ENCODE assay signal across 15 cellular contexts in the genomic region with DNA sequence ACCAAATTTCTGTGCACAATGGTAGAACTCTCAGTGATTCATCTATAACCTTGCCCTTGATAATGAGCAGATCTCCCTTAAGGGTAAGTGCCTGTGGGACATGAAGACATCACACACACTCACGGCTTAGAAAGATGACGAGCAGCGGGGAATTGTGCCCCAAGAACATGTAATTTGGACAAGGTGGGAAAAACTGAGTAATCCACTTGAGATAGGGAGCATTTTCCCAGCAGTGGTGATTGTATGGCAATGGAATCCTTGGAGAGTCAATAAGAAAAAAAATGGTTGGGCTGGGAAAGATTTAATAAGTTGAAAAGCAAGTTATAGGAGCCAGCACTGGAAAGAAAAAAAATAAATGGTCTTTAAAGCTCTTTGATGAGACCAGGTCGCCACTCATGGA.
DNase-seq lines count a peak whose midpoint lies in the region; ATAC-seq and TF ChIP-seq lines count a peak whose summit lies in the region.
"Had no signal": no experiment of that assay in that cellular context is flagged by ENCODE, and none has a peak within 500 bp of the region (broad histone marks: within the 10 kb centered on the region; RNA-seq: fewer than 3 reads in every experiment).

No MANE protein-coding gene starts in this region.

- 100% methylated on average over 1 of the region's 4 CpGs; no CpG with 5 or more reads in 1 of the 2 experiments for WGBS in IMR-90 (ENCODE audit: extremely low coverage in 2 of 2, insufficient read length in 1 of 2), 2 experiments

- no peak overlapping the region for H3K27ac ChIP-seq in IMR-90 (ENCODE audit: insufficient read depth, low read length)
- H3K27ac ChIP-seq in brain microvascular endothelial cell: peak overlapping the region; percentile 24
- peak overlapping the region; percentile 68 for H3K27ac ChIP-seq in left ventricle myocardium inferior (replicated peaks)
- peak overlapping the region in 1 of 2 donors; percentile 63 for H3K27ac ChIP-seq in thoracic aorta
- H3K27ac ChIP-seq: right lobe of liver had no signal

- no peak overlapping the region; the same call in 1 of the 2 replicates for H3K56ac ChIP-seq in IMR-90 (ENCODE audit: extremely low read depth, insufficient read depth, low read length)

- H3K4me3 ChIP-seq in IMR-90 (ENCODE audit: insufficient read depth, low read depth, low read length) (no peak overlapping the region), brain microvascular endothelial cell (ENCODE audit: low read depth, low read length) (no peak overlapping the region), left ventricle myocardium inferior (no peak overlapping the region), thoracic aorta (no peak overlapping the region)
- H3K4me3 ChIP-seq: right lobe of liver had no signal

- 0 out of 3 replicates have a peak overlapping the region, but pooled peaks have one; percentile 61 for H2BK15ac ChIP-seq in IMR-90 (ENCODE audit: low read depth, low read length)

- no peak overlapping the region for H2AK9ac ChIP-seq in IMR-90 (replicated peaks; ENCODE audit: low read depth, low read length, poor library complexity)

- DNase-seq in IMR-90 (peak; percentile 58), brain microvascular endothelial cell (no peak), left ventricle myocardium inferior (no peak), thoracic aorta (ENCODE audit: low spot score) (no peak)
- DNase-seq: activated CD8-positive, alpha-beta memory T cell treated with anti-CD3 and anti-CD28 coated beads, Interleukin-2, amount 50 U/mL, for 48 hours; CD8-positive, alpha-beta memory T cell; effector CD4-positive, alpha-beta T cell; HCEC 1CT; head of caudate nucleus; NCI-H345; right lobe of liver; stimulated activated naive CD8-positive, alpha-beta T cell treated with anti-CD3 and anti-CD28 coated beads, Interleukin-15, Interleukin-2, amounts not matched to agents 100 U/mL and 50 U/mL, for 24 hours had no signal

- H3K4me2 ChIP-seq in IMR-90 (ENCODE audit: low read depth, low read length): no peak overlapping the region

- no peak overlapping the region for H4K91ac ChIP-seq in IMR-90 (ENCODE audit: insufficient read depth, low read depth, low read length)

- H2AK5ac ChIP-seq in IMR-90 (ENCODE audit: low read depth, low read length): no peak overlapping the region

- no peak overlapping the region for H3K4ac ChIP-seq in IMR-90 (ENCODE audit: low read depth, low read length)

- H2BK5ac ChIP-seq in IMR-90 (ENCODE audit: low read depth, low read length, poor library complexity, severe bottlenecking): no peak overlapping the region

- peaks cover 25 to 55% of the 10 kb centered on the region in 2 experiments for H3K79me1 ChIP-seq in IMR-90 (ENCODE audit: low read depth in 1 of 2, low read length in 2 of 2)

- H3K9ac ChIP-seq in IMR-90 (ENCODE audit: low read depth, low read length): no peak overlapping the region

- CTCF ChIA-PET in IMR-90 (lab: Yijun Ruan, JAX): no interaction called here

- H3K23ac ChIP-seq in IMR-90 (ENCODE audit: low read depth, low read length): peak overlapping the region; percentile 35; the same call in 1 of the 2 replicates

- H3K27me3 ChIP-seq in IMR-90 (ENCODE audit: control insufficient read depth, insufficient read depth, low read length) (no peaks in the 10 kb centered on the region), brain microvascular endothelial cell (replicated peaks) (no peaks in the 10 kb centered on the region), left ventricle myocardium inferior (ENCODE audit: low read depth) (no peaks in the 10 kb centered on the region), thoracic aorta (replicated peaks; ENCODE audit: insufficient read depth) (no peaks in the 10 kb centered on the region)
- H3K27me3 ChIP-seq: right lobe of liver had no signal

- H3K4me1 ChIP-seq in IMR-90 (ENCODE audit: control insufficient read depth, insufficient read depth, low read length) (peaks cover 16% of the 10 kb centered on the region), left ventricle myocardium inferior (peaks cover 22% of the 10 kb centered on the region), thoracic aorta (ENCODE audit: control insufficient read depth in 1 of 2, low read depth in 2 of 2) (peaks cover 19 to 60% of the 10 kb centered on the region in 2 donors)

- no peak overlapping the region for H3K18ac ChIP-seq in IMR-90 (ENCODE audit: low read depth, low read length)

- dilution Hi-C loops in IMR-90 (cut with HindIII; ENCODE audit: low sequenced_read_pairs, unreplicated experiment): no loop called here

- H3K14ac ChIP-seq in IMR-90 (replicated peaks; ENCODE audit: low read depth, low read length): peak overlapping the region; percentile 46

- H2AFZ ChIP-seq in IMR-90 (replicated peaks; ENCODE audit: low read length, poor library complexity): no peak overlapping the region

- no peak overlapping the region; the same call in 1 of the 2 replicates for H4K5ac ChIP-seq in IMR-90 (ENCODE audit: low read depth, low read length)

- intact Hi-C loops in IMR-90 (cut with micrococcal nuclease): no loop called here
- intact Hi-C loops in left ventricle myocardium inferior (cut with micrococcal nuclease): no loop called here

- no peak for TF ChIP-seq RAD21 in IMR-90 (IDR thresholded peaks at IDR 0.05; ENCODE audit: low read length)

- H3K9me3 ChIP-seq in IMR-90 (ENCODE audit: control insufficient read depth, insufficient read depth, low read length) (no peaks in the 10 kb centered on the region), left ventricle myocardium inferior (replicated peaks) (no peaks in the 10 kb centered on the region), thoracic aorta (no peaks in the 10 kb centered on the region)
- H3K9me3 ChIP-seq: right lobe of liver had no signal

- POLR2A ChIA-PET in IMR-90 (lab: Charles Lee; ENCODE audit: unreplicated experiment): no interaction called here

- in situ Hi-C loops in IMR-90 (cut with MboI; ENCODE audit: low sequenced_read_pairs) (loop anchor here (25.0 kb wide), 1 partner anchor 581 kb away; the partner anchor contains the start of gene CDC37L1), brain microvascular endothelial cell (cut with HindIII; ENCODE audit: low pct_ligation_motif_present, low sequenced_read_pairs) (loop anchor here (25.0 kb wide), 1 partner anchor 231 kb away; no protein-coding TSS in a partner anchor)

- TF ChIP-seq CTCF in IMR-90 (conservative IDR thresholded peaks at IDR 0.05; ENCODE audit: low read depth, low read length): no peak
- TF ChIP-seq CTCF in brain microvascular endothelial cell (IDR thresholded peaks at IDR 0.05; ENCODE audit: low read depth, low read length, missing control alignments): no peak
- TF ChIP-seq CTCF in left ventricle myocardium inferior (IDR thresholded peaks at IDR 0.05; ENCODE audit: borderline replicate concordance): no peak
- TF ChIP-seq CTCF in thoracic aorta (IDR thresholded peaks at IDR 0.05): no peak

- BruUV-seq in IMR-90 (replicated peaks; lab: Mats Ljungman, UMichigan): no TSS peak

- H3K9me1 ChIP-seq in IMR-90 (ENCODE audit: insufficient read depth, low read length): peaks cover 2% of the 10 kb centered on the region; the same call in 1 of the 2 replicates

- no peak overlapping the region for H2BK20ac ChIP-seq in IMR-90 (ENCODE audit: low read depth, low read length)

- ATAC-seq in IMR-90 (ENCODE audit: low read depth) (no peak), thoracic aorta (ENCODE audit: insufficient number of reproducible peaks, low FRiP score, low read depth) (peak; percentile 23), GM18858 (IDR thresholded peaks at IDR 0.05; ENCODE audit: unreplicated experiment) (no peak), GM18511 (IDR thresholded peaks at IDR 0.05; ENCODE audit: unreplicated experiment) (no peak), GM18907 (IDR thresholded peaks at IDR 0.05; ENCODE audit: unreplicated experiment) (no peak)
- ATAC-seq: stimulated activated naive CD8-positive, alpha-beta T cell treated with anti-CD3 and anti-CD28 coated beads, Interleukin-15, Interleukin-2, amounts not matched to agents 100 U/mL and 50 U/mL, for 24 hours had no signal

- no peak overlapping the region for H4K8ac ChIP-seq in IMR-90 (ENCODE audit: low read depth in 2 of 2, low read length in 2 of 2)

- H4K20me1 ChIP-seq in IMR-90 (ENCODE audit: insufficient read depth, low read length): no peaks in the 10 kb centered on the region; the same call in 1 of the 2 replicates

- no peak for TF ChIP-seq POLR2A in IMR-90 (IDR thresholded peaks at IDR 0.05; ENCODE audit: low read depth, low read length)

- H3K36me3 ChIP-seq in IMR-90 (ENCODE audit: control insufficient read depth, insufficient read depth, low read length): no peaks in the 10 kb centered on the region; the same call in 1 of the 2 replicates
- no peaks in the 10 kb centered on the region for H3K36me3 ChIP-seq in brain microvascular endothelial cell (replicated peaks)
- no peaks in the 10 kb centered on the region for H3K36me3 ChIP-seq in left ventricle myocardium inferior
- H3K36me3 ChIP-seq in thoracic aorta: no peaks in the 10 kb centered on the region
- H3K36me3 ChIP-seq: right lobe of liver had no signal

- no peak overlapping the region for H2BK120ac ChIP-seq in IMR-90 (ENCODE audit: low read depth, low read length)

TF ChIP-seq in IMR-90, 13 proteins besides CTCF, POLR2A, EP300 and RAD21:
- no peak for TF ChIP-seq RFX5 (IDR thresholded peaks at IDR 0.05; ENCODE audit: low read depth, low read length)
- peak; percentile 3; the same call in 1 of the 2 replicates for TF ChIP-seq FOS (IDR thresholded peaks at IDR 0.05; ENCODE audit: low read depth, low read length)
